ENCODE assay signal across 18 cellular contexts in the genomic region with DNA sequence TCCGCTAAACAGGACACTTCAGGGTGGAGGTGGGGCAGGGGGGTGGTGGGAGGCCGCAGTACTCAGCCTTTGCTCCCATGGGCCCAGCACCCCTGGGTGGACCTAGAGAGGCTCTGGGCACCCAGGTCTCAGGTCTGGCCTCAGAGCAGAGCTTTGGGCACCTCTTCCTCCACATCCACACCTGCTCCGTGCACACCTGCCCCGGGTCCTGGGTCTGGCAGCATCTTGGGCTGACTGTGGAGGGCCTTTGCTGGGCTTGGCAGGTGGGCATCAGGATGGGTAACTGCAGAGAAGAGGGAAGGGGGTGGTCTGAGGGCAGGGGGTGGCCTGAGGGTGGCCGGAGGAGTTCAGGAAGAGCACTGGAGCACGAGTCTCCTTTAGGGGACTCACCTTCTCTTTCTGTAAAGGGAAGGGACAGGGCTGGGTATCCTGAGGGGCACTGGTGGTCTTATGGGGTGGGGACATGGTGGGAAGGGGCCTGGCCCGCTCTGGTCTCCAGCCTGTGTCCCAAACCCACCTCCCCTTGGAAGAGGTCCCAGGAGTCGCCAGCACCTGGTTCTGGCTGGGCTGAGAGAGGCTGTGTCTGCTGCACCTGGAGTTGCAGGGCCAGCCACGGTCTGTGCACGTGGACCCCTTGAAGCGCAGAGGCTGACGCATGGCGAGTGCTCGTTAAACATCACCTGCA.
DNase-seq lines count a peak whose midpoint lies in the region; ATAC-seq and TF ChIP-seq lines count a peak whose summit lies in the region.
"Had no signal": no experiment of that assay in that cellular context is flagged by ENCODE, and none has a peak within 500 bp of the region (broad histone marks: within the 10 kb centered on the region; RNA-seq: fewer than 3 reads in every experiment).

No MANE protein-coding gene starts in this region.

- no peak for TF ChIP-seq CTCF in esophagus muscularis mucosa (IDR thresholded peaks at IDR 0.05)

- no peaks in the 10 kb centered on the region for H3K9me3 ChIP-seq in esophagus muscularis mucosa
- H3K9me3 ChIP-seq: adrenal gland had no signal

- H3K27ac Mint-ChIP-seq in activated T-cell treated with anti-CD3 and anti-CD28 coated beads, Interleukin-2, amount 50 U/mL, for 24 hours = no peak overlapping the region
- H3K27ac Mint-ChIP-seq: activated T-cell treated with anti-CD3 and anti-CD28 coated beads, Interleukin-2, amount 50 U/mL, for 72 hours; naive thymus-derived CD4-positive, alpha-beta T cell; T-helper 1 cell treated with Interleukin-12 subunit alpha and Interleukin-12 subunit beta and Interleukin-4 antibody, amounts not matched to agents 30 μg/mL and 1 μg/mL, for 36 hours had no signal

- H3K9me3 Mint-ChIP-seq in activated T-cell treated with anti-CD3 and anti-CD28 coated beads, Interleukin-2, amount 50 U/mL, for 24 hours = no peaks in the 10 kb centered on the region
- H3K9me3 Mint-ChIP-seq: activated T-cell treated with anti-CD3 and anti-CD28 coated beads, Interleukin-2, amount 50 U/mL, for 72 hours; T-helper 1 cell treated with Interleukin-12 subunit alpha and Interleukin-12 subunit beta and Interleukin-4 antibody, amounts not matched to agents 30 μg/mL and 1 μg/mL, for 36 hours had no signal

- no peak overlapping the region for H3K4me3 Mint-ChIP-seq in activated T-cell treated with anti-CD3 and anti-CD28 coated beads, Interleukin-2, amount 50 U/mL, for 24 hours
- H3K4me3 Mint-ChIP-seq: activated T-cell treated with anti-CD3 and anti-CD28 coated beads, Interleukin-2, amount 50 U/mL, for 72 hours; naive thymus-derived CD4-positive, alpha-beta T cell; T-helper 1 cell treated with Interleukin-12 subunit alpha and Interleukin-12 subunit beta and Interleukin-4 antibody, amounts not matched to agents 30 μg/mL and 1 μg/mL, for 36 hours had no signal

- no peak overlapping the region for H3K27ac ChIP-seq in esophagus muscularis mucosa (replicated peaks in 1 of 4)
- H3K27ac ChIP-seq: adrenal gland, foreskin keratinocyte had no signal

- no peaks in the 10 kb centered on the region for H3K36me3 Mint-ChIP-seq in activated T-cell treated with anti-CD3 and anti-CD28 coated beads, Interleukin-2, amount 50 U/mL, for 24 hours (ENCODE audit: low read depth)
- H3K36me3 Mint-ChIP-seq: naive thymus-derived CD4-positive, alpha-beta T cell had no signal

- intact Hi-C loops in esophagus muscularis mucosa (cut with DNase I) = no loop called here

- ATAC-seq in HG03139 (IDR thresholded peaks at IDR 0.05; ENCODE audit: unreplicated experiment) = no peak
- no peak for ATAC-seq in HG03565 (IDR thresholded peaks at IDR 0.05; ENCODE audit: unreplicated experiment)
- no peak for ATAC-seq in HG03025 (IDR thresholded peaks at IDR 0.05; ENCODE audit: low FRiP score, unreplicated experiment)
- ATAC-seq: activated T-cell treated with anti-CD3 and anti-CD28 coated beads, Interleukin-2, amount 50 U/mL, for 72 hours; foreskin keratinocyte; naive thymus-derived CD4-positive, alpha-beta T cell had no signal

- no peaks in the 10 kb centered on the region for H3K27me3 ChIP-seq in esophagus muscularis mucosa
- H3K27me3 ChIP-seq: adrenal gland, foreskin keratinocyte had no signal

- H3K4me1 ChIP-seq in esophagus muscularis mucosa = peaks cover 0 to 6% (median 4%) of the 10 kb centered on the region in 4 donors
- H3K4me1 ChIP-seq: adrenal gland, foreskin keratinocyte had no signal

- no peaks in the 10 kb centered on the region for H3K36me3 ChIP-seq in esophagus muscularis mucosa
- H3K36me3 ChIP-seq: adrenal gland had no signal

- TF ChIP-seq EP300 in esophagus muscularis mucosa (IDR thresholded peaks at IDR 0.05) = no peak

- no peak overlapping the region for H3K4me3 ChIP-seq in esophagus muscularis mucosa
- H3K4me3 ChIP-seq: adrenal gland had no signal

- no peak for TF ChIP-seq POLR2A in esophagus muscularis mucosa (IDR thresholded peaks at IDR 0.05; ENCODE audit: low read depth)

- WGBS in esophagus muscularis mucosa = 94% methylated on average over 11 of the region's 14 CpGs

- no peaks in the 10 kb centered on the region for H3K4me1 Mint-ChIP-seq in activated T-cell treated with anti-CD3 and anti-CD28 coated beads, Interleukin-2, amount 50 U/mL, for 24 hours (ENCODE audit: low read depth)

- peak; percentile 25 for DNase-seq in activated T-cell treated with anti-CD3 and anti-CD28 coated beads, Interleukin-2, amount 50 U/mL, for 24 hours
- no peak for DNase-seq in activated T-cell treated with anti-CD3 and anti-CD28 coated beads, Interleukin-2, amount 50 U/mL, for 48 hours
- peak; percentile 38 for DNase-seq in NCI-H510A (lab: John Stamatoyannopoulos, UW)
- peak; percentile 74 for DNase-seq in esophagus muscularis mucosa (ENCODE audit: extremely low spot score)
- peak; percentile 17 for DNase-seq in stimulated activated CD8-positive, alpha-beta memory T cell treated with anti-CD3 and anti-CD28 coated beads, Interleukin-4, amount 100 ng/mL, for 48 hours
- DNase-seq: activated CD4-positive, CD25-positive, alpha-beta regulatory T cell; activated T-cell treated with anti-CD3 and anti-CD28 coated beads, Interleukin-2, amount 50 U/mL, for 72 hours; AML-193; cerebellar nuclear complex; foreskin keratinocyte; naive thymus-derived CD4-positive, alpha-beta T cell; NCI-H187; Right ventricle myocardium superior had no signal

- H3K27me3 Mint-ChIP-seq in activated T-cell treated with anti-CD3 and anti-CD28 coated beads, Interleukin-2, amount 50 U/mL, for 24 hours = no peaks in the 10 kb centered on the region

Comparison
In these comparisons a context has a peak if more than half of its experiments do, and no peak if none do; other contexts are left out.
1. DNase-seq: peak in activated T-cell treated with anti-CD3 and anti-CD28 coated beads, Interleukin-2, amount 50 U/mL, for 24 hours (single experiment), NCI-H510A (single experiment), esophagus muscularis mucosa (single experiment) and stimulated activated CD8-positive, alpha-beta memory T cell treated with anti-CD3 and anti-CD28 coated beads, Interleukin-4, amount 100 ng/mL, for 48 hours (single experiment); none in activated T-cell treated with anti-CD3 and anti-CD28 coated beads, Interleukin-2, amount 50 U/mL, for 48 hours (0 of 2).